In the genomic region with DNA sequence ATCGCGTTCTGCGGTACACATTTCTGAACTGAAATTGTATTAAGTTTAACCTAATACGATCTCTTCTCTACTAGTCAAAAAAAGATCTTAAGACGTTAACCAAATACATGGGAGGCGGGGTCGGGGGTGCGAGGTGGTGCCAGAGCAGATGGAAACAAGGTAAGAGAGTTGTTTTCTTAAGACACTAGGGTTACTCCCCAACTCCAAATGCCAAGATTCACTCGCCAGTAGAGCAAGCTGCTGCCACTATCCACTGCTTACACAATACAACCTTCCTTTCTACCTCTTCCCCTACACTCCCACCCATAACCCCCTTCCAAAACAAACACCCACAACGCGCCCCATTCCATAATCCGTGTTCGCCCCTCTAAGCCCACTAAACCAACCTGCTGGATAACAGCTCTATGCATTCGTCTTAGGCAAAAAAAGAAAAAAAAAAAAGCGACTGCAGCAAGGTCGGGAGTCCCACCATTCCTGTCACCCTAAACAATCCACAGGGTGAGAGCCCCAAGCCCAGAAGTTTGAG, we compare ENCODE assay signal across 8 cellular contexts. TPM values are rescaled to one million over a fixed set of nuclear protein-coding genes. Genes with fewer than 3 reads are reported as not detected.
DNase-seq lines count a peak whose midpoint lies in the region; ATAC-seq and TF ChIP-seq lines count a peak whose summit lies in the region.

No MANE protein-coding gene starts in this region.

- POLR2A ChIA-PET in HEK293 (lab: Yijun Ruan, JAX): interaction anchor here (0.7 kb wide), 1 partner anchor 154 kb away, joined by 6 read pairs; no protein-coding TSS in a partner anchor

- H3K4me2 ChIP-seq in BLaER1 (peak overlapping the region; percentile 96), osteoblast (ENCODE audit: insufficient read depth, low read length) (peak overlapping the region; percentile 94)

- peak overlapping the region; percentile 97 for H3K9ac ChIP-seq in BLaER1

- CTCF ChIA-PET in HEK293 (lab: Yijun Ruan, JAX): interaction anchor here (0.6 kb wide), 2 partner anchors 87 to 208 kb away, joined by 3 read pairs; no protein-coding TSS in a partner anchor

- peaks cover 12% of the 10 kb centered on the region for H3K27me3 ChIP-seq in BLaER1
- H3K27me3 ChIP-seq in osteoblast (ENCODE audit: insufficient read depth, low read length): peaks cover 5% of the 10 kb centered on the region

- no peak for ATAC-seq in HG02571 (IDR thresholded peaks at IDR 0.05; ENCODE audit: unreplicated experiment)

- peak overlapping the region; percentile 95 for H2AFZ ChIP-seq in osteoblast (ENCODE audit: low read length)

- H3K36me3 ChIP-seq in BLaER1 (no peaks in the 10 kb centered on the region), HEK293 (ENCODE audit: control insufficient read depth in 2 of 2, insufficient read depth in 1 of 2, low read length in 2 of 2) (no peaks in the 10 kb centered on the region), osteoblast (ENCODE audit: insufficient read depth, low read length) (no peaks in the 10 kb centered on the region)

- no peaks in the 10 kb centered on the region for H3K9me3 ChIP-seq in BLaER1
- H3K9me3 ChIP-seq in HEK293 (ENCODE audit: control insufficient read depth, insufficient read depth, low read depth, low read length): no peaks in the 10 kb centered on the region
- no peaks in the 10 kb centered on the region for H3K9me3 ChIP-seq in osteoblast (ENCODE audit: low read depth, low read length)

- peaks cover 56% of the 10 kb centered on the region for H4K20me1 ChIP-seq in BLaER1
- H4K20me1 ChIP-seq in osteoblast (ENCODE audit: insufficient read depth, low read length): peaks cover 4% of the 10 kb centered on the region

- no peak for TF ChIP-seq CTCF in HEK293 (tag by site-specific recombination; IDR thresholded peaks at IDR 0.05)
- TF ChIP-seq CTCF in osteoblast (IDR thresholded peaks at IDR 0.05; ENCODE audit: extremely low read depth, low read depth, low read length): no peak

- H3K4me3 ChIP-seq in BLaER1 (peak overlapping the region; percentile 99), HEK293 (ENCODE audit: low read depth, low read length) (peak overlapping the region; percentile 75), osteoblast (ENCODE audit: insufficient read depth, low read length) (peak overlapping the region; percentile 87)

- peaks cover 55% of the 10 kb centered on the region for H3K79me2 ChIP-seq in osteoblast (ENCODE audit: insufficient read depth, low read length)

- peak; percentile 8 for DNase-seq in activated CD4-positive, alpha-beta T cell treated with anti-CD3 and anti-CD28 coated beads, Interleukin-2, amount 50 U/mL, for 1 hour
- peak; percentile 18 for DNase-seq in fibroblast of gingiva (ENCODE audit: low read depth)
- DNase-seq in osteoblast (ENCODE audit: insufficient read length, low spot score, missing footprints): peak; percentile 49
- no peak for DNase-seq in KBM-7
- DNase-seq in mucosa of gallbladder (ENCODE audit: low spot score): no peak

- peak overlapping the region; percentile 49; the same call in 1 of the 2 replicates for H3K27ac ChIP-seq in BLaER1
- no peak overlapping the region for H3K27ac ChIP-seq in HEK293 (ENCODE audit: extremely low read depth, low read depth, low read length)
- peak overlapping the region; percentile 61 for H3K27ac ChIP-seq in osteoblast (ENCODE audit: low read depth, low read length)

- peaks cover 28% of the 10 kb centered on the region for H3K4me1 ChIP-seq in BLaER1
- no peaks in the 10 kb centered on the region for H3K4me1 ChIP-seq in HEK293 (ENCODE audit: control insufficient read depth, insufficient read depth, low read length)
- H3K4me1 ChIP-seq in osteoblast (ENCODE audit: insufficient read depth, low read length): peaks cover 6% of the 10 kb centered on the region

- in situ Hi-C loops in KBM-7 (cut with MboI; ENCODE audit: low pct_unique_long_range_greater_than_20kb, low sequenced_read_pairs): no loop called here

TF ChIP-seq in HEK293, 187 proteins besides CTCF, POLR2A, EP300 and RAD21:
- TF ChIP-seq BCL6B (tag by site-specific recombination; IDR thresholded peaks at IDR 0.05): no peak
- TF ChIP-seq ZNF2 (tag by site-specific recombination; IDR thresholded peaks at IDR 0.05): 0 out of 2 replicates have a peak, but pooled peaks have one; percentile 53
- TF ChIP-seq, protein P1, sequence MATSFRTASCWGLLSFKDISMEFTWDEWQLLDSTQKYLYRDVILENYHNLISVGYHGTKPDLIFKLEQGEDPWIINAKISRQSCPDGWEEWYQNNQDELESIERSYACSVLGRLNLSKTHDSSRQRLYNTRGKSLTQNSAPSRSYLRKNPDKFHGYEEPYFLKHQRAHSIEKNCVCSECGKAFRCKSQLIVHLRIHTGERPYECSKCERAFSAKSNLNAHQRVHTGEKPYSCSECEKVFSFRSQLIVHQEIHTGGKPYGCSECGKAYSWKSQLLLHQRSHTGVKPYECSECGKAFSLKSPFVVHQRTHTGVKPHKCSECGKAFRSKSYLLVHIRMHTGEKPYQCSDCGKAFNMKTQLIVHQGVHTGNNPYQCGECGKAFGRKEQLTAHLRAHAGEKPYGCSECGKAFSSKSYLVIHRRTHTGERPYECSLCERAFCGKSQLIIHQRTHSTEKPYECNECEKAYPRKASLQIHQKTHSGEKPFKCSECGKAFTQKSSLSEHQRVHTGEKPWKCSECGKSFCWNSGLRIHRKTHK (tag by site-specific recombination; IDR thresholded peaks at IDR 0.05): no peak
- TF ChIP-seq ZNF580 (tag by site-specific recombination; IDR thresholded peaks at IDR 0.05): no peak
- TF ChIP-seq ZNF138 (tag by site-specific recombination; IDR thresholded peaks at IDR 0.05; ENCODE audit: borderline replicate concordance): no peak
- TF ChIP-seq ZFP69B (tag by site-specific recombination; IDR thresholded peaks at IDR 0.05): no peak
- no peak for TF ChIP-seq ZFP41 (tag by site-specific recombination; IDR thresholded peaks at IDR 0.05; ENCODE audit: borderline replicate concordance)
- TF ChIP-seq ZNF600 (tag by site-specific recombination; IDR thresholded peaks at IDR 0.05): peak; percentile 79; the same call in 1 of the 2 replicates
- TF ChIP-seq ZNF335 (tag by site-specific recombination; conservative IDR thresholded peaks at IDR 0.05): 0 out of 2 replicates have a peak, but pooled peaks have one; percentile 70
- no peak for TF ChIP-seq ZNF311 (tag by site-specific recombination; IDR thresholded peaks at IDR 0.05; ENCODE audit: borderline replicate concordance)
- peak; percentile 73 for TF ChIP-seq ZNF76 (tag by site-specific recombination; IDR thresholded peaks at IDR 0.05; ENCODE audit: borderline replicate concordance, low read depth)
- TF ChIP-seq EGR2 (tag by site-specific recombination; IDR thresholded peaks at IDR 0.05; ENCODE audit: low read depth): peak; percentile 71; the same call in 1 of the 2 replicates
- TF ChIP-seq WT1 (tag by site-specific recombination; IDR thresholded peaks at IDR 0.05): 0 out of 2 replicates have a peak, but pooled peaks have one; percentile 7
- peak; percentile 83 for TF ChIP-seq ZNF362 (tag by site-specific recombination; IDR thresholded peaks at IDR 0.05)
- TF ChIP-seq ZBTB8A (tag by site-specific recombination; IDR thresholded peaks at IDR 0.05): peak; percentile 68
- peak; percentile 66 for TF ChIP-seq ZFHX2 (tag by site-specific recombination; conservative IDR thresholded peaks at IDR 0.05)
- no peak for TF ChIP-seq KLF16 (tag by site-specific recombination; IDR thresholded peaks at IDR 0.05)
- TF ChIP-seq ZNF777 (tag by site-specific recombination; IDR thresholded peaks at IDR 0.05; ENCODE audit: borderline replicate concordance): no peak
- no peak for TF ChIP-seq ZNF114 (tag by site-specific recombination; IDR thresholded peaks at IDR 0.05)
- TF ChIP-seq ZBTB20 (tag by site-specific recombination; IDR thresholded peaks at IDR 0.05): peak; percentile 12; the same call in 1 of the 2 replicates
TF ChIP-seq in HEK293: peak in this region for 10.

RNA-seq across cellular contexts. Expression of gene LCORL, which starts 1.3 kb away (rescaled TPM):
- 13.3 and 15.9 TPM in 2 replicates for total RNA-seq in osteoblast
- 23.9 TPM for total RNA-seq in mucosa of gallbladder

Comparison
In these comparisons a context has a peak if more than half of its experiments do, and no peak if none do; other contexts are left out.
1. DNase-seq: peak in activated CD4-positive, alpha-beta T cell treated with anti-CD3 and anti-CD28 coated beads, Interleukin-2, amount 50 U/mL, for 1 hour (single experiment), fibroblast of gingiva (single experiment) and osteoblast (single experiment); none in KBM-7 (single experiment) and mucosa of gallbladder (single experiment).
2. Peak in every context shown above with its lines, with median percentiles within 50 percentile points of each other: H3K4me3 ChIP-seq.